Comparison of ENCODE assay signal across 19 cellular contexts in the genomic region with DNA sequence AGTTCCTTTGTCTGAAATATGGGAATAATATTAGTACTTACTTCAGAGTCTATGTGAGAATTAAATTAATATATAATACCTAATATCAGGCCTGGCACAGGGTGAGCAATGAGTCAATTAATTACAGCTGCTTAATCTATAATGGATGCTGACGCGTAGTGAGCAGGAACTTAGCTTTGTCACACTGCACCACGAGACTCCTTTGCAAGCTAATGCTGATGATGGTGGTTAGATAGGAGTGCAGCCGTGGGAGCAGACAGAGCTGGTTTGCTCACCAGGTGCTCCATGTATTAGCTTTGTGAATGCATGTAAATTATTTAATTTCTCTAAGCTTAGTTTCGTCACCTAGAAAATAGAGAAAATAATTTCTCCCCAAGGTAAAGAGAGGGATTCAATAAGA. TPM values are rescaled to one million over a fixed set of nuclear protein-coding genes. Genes with fewer than 3 reads are reported as not detected.
"Had no signal": no experiment of that assay in that cellular context is flagged by ENCODE, and none has a peak within 500 bp of the region (broad histone marks: within the 10 kb centered on the region; RNA-seq: fewer than 3 reads in every experiment).

No MANE protein-coding gene starts in this region.

- H3K9me3 ChIP-seq: right lobe of liver had no signal

- DNase-seq: activated CD4-positive, alpha-beta T cell treated with anti-CD3 and anti-CD28 coated beads, Interleukin-2, amount 50 U/mL, for 4 hours; activated CD8-positive, alpha-beta memory T cell treated with anti-CD3 and anti-CD28 coated beads, Interleukin-2, amount 10 ng/mL, durations not matched to agents 7 days and 5 days; activated effector memory CD4-positive, alpha-beta T cell treated with anti-CD3 and anti-CD28 coated beads, Interleukin-2, amount 50 U/mL, for 16 hours; activated T-cell treated with anti-CD3 and anti-CD28 coated beads, Interleukin-2, amount 50 U/mL, for 4 hours; amygdala; left cardiac atrium; naive thymus-derived CD8-positive, alpha-beta T cell; stimulated activated CD4-positive, alpha-beta T cell treated with anti-CD3 and anti-CD28 coated beads, Interleukin-12 subunit alpha, Interleukin-12 subunit beta, amount 100 ng/mL, for 4 hours; stimulated activated CD8-positive, alpha-beta memory T cell treated with anti-CD3 and anti-CD28 coated beads, Interleukin-4, amount 100 ng/mL, for 48 hours; stimulated activated naive CD8-positive, alpha-beta T cell treated with anti-CD3 and anti-CD28 coated beads, Interleukin-15, Interleukin-2, amounts not matched to agents 100 U/mL and 50 U/mL, for 24 hours had no signal

- H3K27ac ChIP-seq: cardiac muscle cell had no signal

- H3K36me3 Mint-ChIP-seq: activated CD8-positive, alpha-beta memory T cell treated with anti-CD3 and anti-CD28 coated beads, Interleukin-2, amount 10 ng/mL, durations not matched to agents 7 days and 5 days; naive thymus-derived CD8-positive, alpha-beta T cell had no signal

- H3K27me3 ChIP-seq: cardiac muscle cell, right lobe of liver had no signal

- H3K4me3 ChIP-seq: cardiac muscle cell, right lobe of liver had no signal

- H3K4me3 Mint-ChIP-seq: activated CD8-positive, alpha-beta memory T cell treated with anti-CD3 and anti-CD28 coated beads, Interleukin-2, amount 10 ng/mL, durations not matched to agents 7 days and 5 days; activated T-cell treated with anti-CD3 and anti-CD28 coated beads, Interleukin-2, amount 50 U/mL, for 4 hours; naive thymus-derived CD8-positive, alpha-beta T cell had no signal

- H3K36me3 ChIP-seq: cardiac muscle cell, right lobe of liver had no signal

- FAIRE-seq: colon, TTC549 had no signal

- H3K27ac Mint-ChIP-seq: activated CD8-positive, alpha-beta memory T cell treated with anti-CD3 and anti-CD28 coated beads, Interleukin-2, amount 10 ng/mL, durations not matched to agents 7 days and 5 days; activated naive CD4-positive, alpha-beta T cell treated with anti-CD3 and anti-CD28 coated beads, Interleukin-2, amount 50 U/mL, for 72 hours; naive thymus-derived CD8-positive, alpha-beta T cell; progenitor cell of endocrine pancreas had no signal

- H3K9me3 Mint-ChIP-seq: activated T-cell treated with anti-CD3 and anti-CD28 coated beads, Interleukin-2, amount 50 U/mL, for 4 hours; naive thymus-derived CD8-positive, alpha-beta T cell had no signal

- H3K4me1 Mint-ChIP-seq: activated CD8-positive, alpha-beta memory T cell treated with anti-CD3 and anti-CD28 coated beads, Interleukin-2, amount 10 ng/mL, durations not matched to agents 7 days and 5 days had no signal

- ATAC-seq: activated CD4-positive, CD25-positive, alpha-beta regulatory T cell treated with anti-CD3 and anti-CD28 coated beads, Interleukin-2, amount 50 U/mL, for 24 hours; activated CD8-positive, alpha-beta memory T cell treated with anti-CD3 and anti-CD28 coated beads, Interleukin-2, amount 10 ng/mL, durations not matched to agents 7 days and 5 days; activated T-cell treated with anti-CD3 and anti-CD28 coated beads, Interleukin-2, amount 50 U/mL, for 4 hours; left cardiac atrium; naive thymus-derived CD8-positive, alpha-beta T cell; SK-N-SH treated with all-trans-retinoic acid at 6 μM for 48 hours; stimulated activated naive CD8-positive, alpha-beta T cell treated with anti-CD3 and anti-CD28 coated beads, Interleukin-15, Interleukin-2, amounts not matched to agents 100 U/mL and 50 U/mL, for 24 hours had no signal

RNA-seq across cellular contexts. Expression of gene KCNJ15, which starts 35.1 kb away (rescaled TPM):
- total RNA-seq: activated CD8-positive, alpha-beta memory T cell treated with anti-CD3 and anti-CD28 coated beads, Interleukin-2, amount 10 ng/mL, durations not matched to agents 7 days and 5 days; cardiac muscle cell; naive thymus-derived CD8-positive, alpha-beta T cell; temporal lobe had no signal
- polyA plus RNA-seq: cardiac muscle cell; naive thymus-derived CD8-positive, alpha-beta T cell had no signal
